Comparison of ENCODE assay signal across 6 cellular contexts in genomic region chr10:92582347-92582746, GRCh38. TPM values are rescaled to one million over a fixed set of nuclear protein-coding genes. Genes with fewer than 3 reads are reported as not detected.
DNase-seq lines count a peak whose midpoint lies in the region; ATAC-seq, FAIRE-seq and TF ChIP-seq lines count a peak whose summit lies in the region.
"Not testable (repeated sequence)": the region's sequence is repeated elsewhere in the genome, so short reads cannot be mapped to it uniquely, and the experiment has no call there.

No MANE protein-coding gene starts in this region.

- not testable (repeated sequence) for H3K4me2 ChIP-seq in IMR-90 (ENCODE audit: low read depth, low read length); K562 (ENCODE audit: insufficient read depth, low read length)

- H2BK5ac ChIP-seq in IMR-90 (ENCODE audit: low read depth, low read length, poor library complexity, severe bottlenecking) = not testable (repeated sequence)

- not testable (repeated sequence) for H3K79me1 ChIP-seq in IMR-90 (ENCODE audit: low read depth in 1 of 2, low read length in 2 of 2)

- not testable (repeated sequence) for H3K4ac ChIP-seq in IMR-90 (ENCODE audit: low read depth, low read length)

- H3K9me1 ChIP-seq in IMR-90 (ENCODE audit: insufficient read depth, low read length); K562 (ENCODE audit: control insufficient read depth, insufficient read depth, low read length): not testable (repeated sequence)

- not testable (repeated sequence) for ATAC-seq in IMR-90 (ENCODE audit: low read depth); K562
- ATAC-seq in esophagus mucosa = peak; percentile 74

- not testable (repeated sequence) for H3K9ac ChIP-seq in IMR-90 (ENCODE audit: low read depth, low read length); K562 (ENCODE audit: insufficient read depth in 1 of 2, low read depth in 2 of 2, low read length in 2 of 2)

- dilution Hi-C loops in IMR-90 (cut with HindIII; ENCODE audit: low sequenced_read_pairs, unreplicated experiment) = not testable (repeated sequence)

- TF ChIP-seq CTCF in IMR-90 (conservative IDR thresholded peaks at IDR 0.05; ENCODE audit: low read depth, low read length); RWPE1 (conservative IDR thresholded peaks at IDR 0.05; ENCODE audit: low read depth); K562 (IDR thresholded peaks at IDR 0.05 in 2 of 3, conservative IDR thresholded peaks at IDR 0.05 in 1 of 3; ENCODE audit: insufficient read depth in 2 of 3, low read depth in 1 of 3, low read length in 3 of 3); bronchial epithelial cell (IDR thresholded peaks at IDR 0.05; ENCODE audit: insufficient read depth, low read length, severe bottlenecking): not testable (repeated sequence)

- not testable (repeated sequence) for H2BK120ac ChIP-seq in IMR-90 (ENCODE audit: low read depth, low read length)

- not testable (repeated sequence) for TF ChIP-seq POLR2A in IMR-90 (IDR thresholded peaks at IDR 0.05; ENCODE audit: low read depth, low read length); K562 (conservative IDR thresholded peaks at IDR 0.05)

- not testable (repeated sequence) for H3K4me3 ChIP-seq in IMR-90 (ENCODE audit: insufficient read depth, low read depth, low read length); K562; bronchial epithelial cell (ENCODE audit: low read depth, low read length)

- not testable (repeated sequence) for H3K27me3 ChIP-seq in IMR-90 (ENCODE audit: control insufficient read depth, insufficient read depth, low read length); K562 (ENCODE audit: control insufficient read depth in 2 of 2, insufficient read depth in 2 of 2, low read length in 2 of 2); bronchial epithelial cell (ENCODE audit: control insufficient read depth, insufficient read depth, low read length)

- in situ Hi-C loops in IMR-90 (cut with MboI; ENCODE audit: low sequenced_read_pairs); K562 (cut with MboI): not testable (repeated sequence)

- H3K18ac ChIP-seq in IMR-90 (ENCODE audit: low read depth, low read length) = not testable (repeated sequence)

- H4K91ac ChIP-seq in IMR-90 (ENCODE audit: insufficient read depth, low read depth, low read length) = not testable (repeated sequence)

- TF ChIP-seq EP300 in K562 (IDR thresholded peaks at IDR 0.05; ENCODE audit: low read length) = not testable (repeated sequence)

- not testable (repeated sequence) for H4K8ac ChIP-seq in IMR-90 (ENCODE audit: low read depth in 2 of 2, low read length in 2 of 2)

- not testable (repeated sequence) for H2AFZ ChIP-seq in IMR-90 (replicated peaks; ENCODE audit: low read length, poor library complexity); K562 (ENCODE audit: low read depth, low read length)

- not testable (repeated sequence) for H2AK9ac ChIP-seq in IMR-90 (replicated peaks; ENCODE audit: low read depth, low read length, poor library complexity)

- not testable (repeated sequence) for TF ChIP-seq RAD21 in IMR-90 (IDR thresholded peaks at IDR 0.05; ENCODE audit: low read length); K562 (CRISPR knock-in tag; conservative IDR thresholded peaks at IDR 0.05 in 1 of 2, IDR thresholded peaks at IDR 0.05 in 1 of 2)

- H2BK20ac ChIP-seq in IMR-90 (ENCODE audit: low read depth, low read length) = not testable (repeated sequence)

- FAIRE-seq in K562 (lab: Jason Lieb, UNC); bronchial epithelial cell (lab: Jason Lieb, UNC): not testable (repeated sequence)

- POLR2A ChIA-PET in IMR-90 (lab: Charles Lee; ENCODE audit: unreplicated experiment); RWPE1 (lab: Yijun Ruan, JAX; ENCODE audit: low non-redundant PET); K562 (lab: Yijun Ruan, JAX): not testable (repeated sequence)

- not testable (repeated sequence) for H3K36me3 ChIP-seq in IMR-90 (ENCODE audit: control insufficient read depth, insufficient read depth, low read length); K562 (ENCODE audit: control insufficient read depth, insufficient read depth, low read length); bronchial epithelial cell (ENCODE audit: control insufficient read depth, insufficient read depth, low read length)

- 100% methylated on average over 1 of the region's 6 CpGs; no CpG with 5 or more reads in 1 of the 2 experiments for WGBS in IMR-90 (ENCODE audit: extremely low coverage in 2 of 2, insufficient read length in 1 of 2), 2 experiments
- WGBS in K562 (ENCODE audit: insufficient coverage, low coverage, missing lambda C conversion rate) = 94% methylated on average over 5 of the region's 6 CpGs

- not testable (repeated sequence) for H2BK15ac ChIP-seq in IMR-90 (ENCODE audit: low read depth, low read length)

- H3K14ac ChIP-seq in IMR-90 (replicated peaks; ENCODE audit: low read depth, low read length) = not testable (repeated sequence)

- H3K4me1 ChIP-seq in IMR-90 (ENCODE audit: control insufficient read depth, insufficient read depth, low read length); K562 (replicated peaks in 1 of 2; ENCODE audit: control insufficient read depth in 2 of 2, insufficient read depth in 2 of 2, low read length in 2 of 2): not testable (repeated sequence)

- DNase-seq in IMR-90; RWPE1 (ENCODE audit: low spot score); K562 (ENCODE audit: extremely low read depth in 1 of 4, low spot score in 3 of 4): not testable (repeated sequence)
- peak; percentile 51 for DNase-seq in bronchial epithelial cell (ENCODE audit: low read depth)
- DNase-seq in left kidney (ENCODE audit: low read depth, low spot score) = peak; percentile 24

- not testable (repeated sequence) for H3K27ac ChIP-seq in IMR-90 (ENCODE audit: insufficient read depth, low read length); K562 (ENCODE audit: extremely low read depth, low read depth, low read length)
- peak overlapping the region; percentile 21; the same call in 1 of the 2 replicates for H3K27ac ChIP-seq in RWPE1

- not testable (repeated sequence) for H3K23ac ChIP-seq in IMR-90 (ENCODE audit: low read depth, low read length)

- not testable (repeated sequence) for H3K56ac ChIP-seq in IMR-90 (ENCODE audit: extremely low read depth, insufficient read depth, low read length)

- H2AK5ac ChIP-seq in IMR-90 (ENCODE audit: low read depth, low read length) = not testable (repeated sequence)

- intact Hi-C loops in IMR-90 (cut with micrococcal nuclease); K562 (cut with micrococcal nuclease): not testable (repeated sequence)

- H4K5ac ChIP-seq in IMR-90 (ENCODE audit: low read depth, low read length) = not testable (repeated sequence)

- not testable (repeated sequence) for H4K20me1 ChIP-seq in IMR-90 (ENCODE audit: insufficient read depth, low read length); K562 (replicated peaks; ENCODE audit: control insufficient read depth, insufficient read depth, low read length)

- CTCF ChIA-PET in IMR-90 (lab: Yijun Ruan, JAX); K562 (lab: Yijun Ruan, JAX; ENCODE audit: low intra/inter-chr PET ratio): not testable (repeated sequence)
- CTCF ChIA-PET in RWPE1 (lab: Yijun Ruan, JAX) = interaction anchor here (0.6 kb wide), 1 partner anchor 495 kb away, joined by 4 read pairs; no protein-coding TSS in a partner anchor

- BruUV-seq in IMR-90 (replicated peaks; lab: Mats Ljungman, UMichigan); K562 (replicated peaks; lab: Mats Ljungman, UMichigan): not testable (repeated sequence)

- not testable (repeated sequence) for H3K9me3 ChIP-seq in IMR-90 (ENCODE audit: control insufficient read depth, insufficient read depth, low read length); K562 (replicated peaks; ENCODE audit: control insufficient read depth, insufficient read depth, low read depth, low read length)

- not testable (repeated sequence) for H3K79me2 ChIP-seq in K562 (ENCODE audit: control insufficient read depth, insufficient read depth, low read length)

RNA-seq across cellular contexts. Expression of gene IDE, which starts 8.5 kb away (rescaled TPM):
- total RNA-seq in IMR-90 (2012; rRNA removed) (26.4 and 27.4 TPM in 2 replicates), K562 (2014; rRNA removed) (20.1 and 20.4 TPM in 2 replicates), K562 (2014; rRNA removed; fragmentation: Illumina TruSeq; extraction: Trizol) (43.2 and 54.5 TPM in 2 replicates), K562 (2015; rRNA removed; fragmentation: Illumina TruSeq; extraction: Trizol) (41.0 and 41.3 TPM in 2 replicates), K562 (2021) (50.6 and 51.3 TPM in 2 replicates), bronchial epithelial cell (15.3 and 23.3 TPM in 2 replicates), esophagus mucosa (36.4 TPM)
- polyA plus RNA-seq in IMR-90 (2012; rRNA removed) (6.9 and 9.3 TPM in 2 replicates), K562 (2011; rRNA removed) (35.9 and 41.0 TPM in 2 replicates), K562 (2014; fragmentation: Illumina TruSeq; extraction: Trizol) (26.7 and 33.2 TPM in 2 replicates), K562 (2014; fragmentation: Nextera tagmentation; extraction: Ambion mirVana) (10 to 100 TPM; 10.2 to 19.5 TPM), K562 (2014; rRNA removed) (17.3 and 17.5 TPM in 2 replicates)
- polyA plus RNA-seq in IMR-90 (2012; cell fraction: cytosol; rRNA removed) = 1.9 and 2.2 TPM in 2 replicates
- polyA plus RNA-seq in IMR-90 (2012; cell fraction: nucleus; rRNA removed; ENCODE audit: low replicate concordance) = 2.3 and 19.9 TPM in 2 replicates
- total RNA-seq in K562 (2011; cell fraction: chromatin; rRNA removed; ENCODE audit: low replicate concordance) = 50.5 and 136 TPM in 2 replicates
- 18.2 and 28.7 TPM in 2 replicates for total RNA-seq in K562 (2011; cell fraction: nucleolus; rRNA removed)
- 50.9 and 77.5 TPM in 2 replicates for total RNA-seq in K562 (2011; cell fraction: nucleoplasm; rRNA removed)
- 10.6 and 13.3 TPM in 2 replicates for polyA plus RNA-seq in K562 (2011; cell fraction: cytosol; rRNA removed)
- polyA plus RNA-seq in K562 (2011; cell fraction: nucleus; rRNA removed) = 48.0 and 63.1 TPM in 2 replicates
- polyA plus RNA-seq in K562 (2012) = 18.3 and 23.1 TPM in 2 replicates
- 80.0 and 103 TPM in 2 replicates for polyA minus RNA-seq in K562 (2011; rRNA and poly(A)+ RNA removed)
- polyA minus RNA-seq in K562 (2011; cell fraction: cytosol; rRNA and poly(A)+ RNA removed) = 21.6 and 40.6 TPM in 2 replicates
- 20.3 and 33.0 TPM in 2 replicates for polyA minus RNA-seq in K562 (2011; cell fraction: nucleus; rRNA and poly(A)+ RNA removed)

RNA-seq across cellular contexts. Expression of gene KIF11, which starts 10.6 kb away (rescaled TPM):
- total RNA-seq in IMR-90 (2012; rRNA removed) (18.3 and 35.0 TPM in 2 replicates), K562 (2014; rRNA removed) (23.3 and 23.9 TPM in 2 replicates), K562 (2014; rRNA removed; fragmentation: Illumina TruSeq; extraction: Trizol) (53.5 and 60.1 TPM in 2 replicates), K562 (2015; rRNA removed; fragmentation: Illumina TruSeq; extraction: Trizol) (49.6 and 54.4 TPM in 2 replicates), K562 (2021) (30.1 and 33.0 TPM in 2 replicates), bronchial epithelial cell (1.1 and 1.3 TPM in 2 replicates), esophagus mucosa (16.8 TPM)
- polyA plus RNA-seq in IMR-90 (2012; rRNA removed) (6.9 and 8.8 TPM in 2 replicates), K562 (2011; rRNA removed) (16.2 and 29.2 TPM in 2 replicates), K562 (2014; fragmentation: Illumina TruSeq; extraction: Trizol) (34.1 and 38.9 TPM in 2 replicates), K562 (2014; fragmentation: Nextera tagmentation; extraction: Ambion mirVana) (10 to 100 TPM; 11.3 to 12.3 TPM), K562 (2014; rRNA removed) (20.7 and 21.6 TPM in 2 replicates)
- polyA plus RNA-seq in IMR-90 (2012; cell fraction: cytosol; rRNA removed) = 0.57 and 1.3 TPM in 2 replicates
- polyA plus RNA-seq in IMR-90 (2012; cell fraction: nucleus; rRNA removed; ENCODE audit: low replicate concordance) = 0.51 and 2.5 TPM in 2 replicates
- 11.9 and 44.3 TPM in 2 replicates for total RNA-seq in K562 (2011; cell fraction: chromatin; rRNA removed; ENCODE audit: low replicate concordance)
- 5.8 and 7.9 TPM in 2 replicates for total RNA-seq in K562 (2011; cell fraction: nucleolus; rRNA removed)
- 13.7 and 14.2 TPM in 2 replicates for total RNA-seq in K562 (2011; cell fraction: nucleoplasm; rRNA removed)
- 3.6 and 9.6 TPM in 2 replicates for polyA plus RNA-seq in K562 (2011; cell fraction: cytosol; rRNA removed)
- polyA plus RNA-seq in K562 (2011; cell fraction: nucleus; rRNA removed) = 4.8 and 7.8 TPM in 2 replicates
- 26.4 and 26.7 TPM in 2 replicates for polyA plus RNA-seq in K562 (2012)
- polyA minus RNA-seq in K562 (2011; rRNA and poly(A)+ RNA removed) = 40.6 and 49.6 TPM in 2 replicates
- 17.8 and 20.9 TPM in 2 replicates for polyA minus RNA-seq in K562 (2011; cell fraction: cytosol; rRNA and poly(A)+ RNA removed)
- polyA minus RNA-seq in K562 (2011; cell fraction: nucleus; rRNA and poly(A)+ RNA removed) = 5.4 and 14.1 TPM in 2 replicates
